Comparison of ENCODE assay signal across 1 cellular context in the genomic region with DNA sequence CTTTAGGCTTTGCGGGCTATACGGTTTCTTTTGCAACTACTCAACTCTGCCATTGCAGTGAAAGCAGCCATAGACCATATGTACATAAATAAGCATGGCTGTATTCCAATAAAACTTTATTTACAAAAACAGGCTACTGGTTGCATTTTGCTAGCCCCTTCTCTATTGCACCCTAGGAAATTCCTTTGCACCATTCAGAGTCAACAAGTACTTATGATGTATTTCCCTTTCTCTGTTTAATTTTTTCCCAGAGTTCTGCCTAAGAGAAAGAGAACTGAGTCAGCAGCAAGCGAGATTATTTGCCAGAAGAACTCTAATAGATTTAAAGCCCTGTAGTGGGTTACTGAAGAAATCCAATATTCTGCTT.
A peak's percentile ranks its signal among the peaks of the same experiment; 100 is the strongest.
TF ChIP-seq lines count a peak whose summit lies in the region.

No MANE protein-coding gene starts in this region.

TF ChIP-seq in K562, 482 proteins besides CTCF, POLR2A, EP300 and RAD21:
- TF ChIP-seq, protein P1, sequence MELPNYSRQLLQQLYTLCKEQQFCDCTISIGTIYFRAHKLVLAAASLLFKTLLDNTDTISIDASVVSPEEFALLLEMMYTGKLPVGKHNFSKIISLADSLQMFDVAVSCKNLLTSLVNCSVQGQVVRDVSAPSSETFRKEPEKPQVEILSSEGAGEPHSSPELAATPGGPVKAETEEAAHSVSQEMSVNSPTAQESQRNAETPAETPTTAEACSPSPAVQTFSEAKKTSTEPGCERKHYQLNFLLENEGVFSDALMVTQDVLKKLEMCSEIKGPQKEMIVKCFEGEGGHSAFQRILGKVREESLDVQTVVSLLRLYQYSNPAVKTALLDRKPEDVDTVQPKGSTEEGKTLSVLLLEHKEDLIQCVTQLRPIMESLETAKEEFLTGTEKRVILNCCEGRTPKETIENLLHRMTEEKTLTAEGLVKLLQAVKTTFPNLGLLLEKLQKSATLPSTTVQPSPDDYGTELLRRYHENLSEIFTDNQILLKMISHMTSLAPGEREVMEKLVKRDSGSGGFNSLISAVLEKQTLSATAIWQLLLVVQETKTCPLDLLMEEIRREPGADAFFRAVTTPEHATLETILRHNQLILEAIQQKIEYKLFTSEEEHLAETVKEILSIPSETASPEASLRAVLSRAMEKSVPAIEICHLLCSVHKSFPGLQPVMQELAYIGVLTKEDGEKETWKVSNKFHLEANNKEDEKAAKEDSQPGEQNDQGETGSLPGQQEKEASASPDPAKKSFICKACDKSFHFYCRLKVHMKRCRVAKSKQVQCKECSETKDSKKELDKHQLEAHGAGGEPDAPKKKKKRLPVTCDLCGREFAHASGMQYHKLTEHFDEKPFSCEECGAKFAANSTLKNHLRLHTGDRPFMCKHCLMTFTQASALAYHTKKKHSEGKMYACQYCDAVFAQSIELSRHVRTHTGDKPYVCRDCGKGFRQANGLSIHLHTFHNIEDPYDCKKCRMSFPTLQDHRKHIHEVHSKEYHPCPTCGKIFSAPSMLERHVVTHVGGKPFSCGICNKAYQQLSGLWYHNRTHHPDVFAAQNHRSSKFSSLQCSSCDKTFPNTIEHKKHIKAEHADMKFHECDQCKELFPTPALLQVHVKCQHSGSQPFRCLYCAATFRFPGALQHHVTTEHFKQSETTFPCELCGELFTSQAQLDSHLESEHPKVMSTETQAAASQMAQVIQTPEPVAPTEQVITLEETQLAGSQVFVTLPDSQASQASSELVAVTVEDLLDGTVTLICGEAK (IDR thresholded peaks at IDR 0.05), result peak; percentile 76
- TF ChIP-seq, protein P1 (CRISPR knock-in tag; IDR thresholded peaks at IDR 0.05), result no peak
- TF ChIP-seq WHSC1 (IDR thresholded peaks at IDR 0.05; ENCODE audit: low read length), result no peak
